In the genomic region with DNA sequence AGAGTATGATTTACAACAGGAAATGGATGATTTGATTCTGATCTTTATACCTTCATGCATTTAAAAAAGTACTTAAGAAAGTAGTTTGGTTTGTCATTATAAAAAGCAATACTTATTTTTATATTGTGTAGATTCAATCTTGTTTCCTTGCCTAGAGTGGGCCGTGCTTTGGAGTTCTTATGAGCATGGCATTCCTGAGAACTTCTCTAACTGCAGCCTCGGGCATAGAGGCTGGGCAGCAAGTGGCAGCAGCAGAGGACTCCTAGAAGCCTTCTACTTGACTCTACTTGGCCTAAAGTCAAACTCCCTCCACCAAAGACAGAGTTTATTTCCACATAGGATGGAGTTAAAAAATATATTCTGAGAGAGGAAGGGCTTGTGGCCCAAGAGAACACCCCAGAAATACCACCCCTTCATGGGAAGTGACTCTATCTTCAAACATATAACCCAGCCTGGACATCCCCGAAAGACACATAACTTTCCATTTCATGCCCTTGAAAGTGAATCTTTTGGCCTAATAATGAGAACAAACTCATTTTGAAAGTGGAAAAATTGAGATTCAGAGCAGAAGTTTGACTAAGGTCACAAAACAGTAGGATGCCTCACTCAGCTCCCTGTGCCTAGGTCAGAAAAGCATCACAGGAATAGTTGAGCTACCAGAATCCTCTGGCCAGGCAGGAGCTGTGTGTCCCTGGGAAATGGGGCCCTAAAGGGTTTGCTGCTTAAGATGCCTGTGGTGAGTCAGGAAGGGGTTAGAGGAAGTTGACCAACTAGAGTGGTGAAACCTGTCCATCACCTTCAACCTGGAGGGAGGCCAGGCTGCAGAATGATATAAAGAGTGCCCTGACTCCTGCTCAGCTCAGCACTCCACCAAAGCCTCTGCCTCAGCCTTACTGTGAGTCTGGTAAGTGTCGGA, we compare ENCODE assay signal across 16 cellular contexts. TPM values are rescaled to one million over a fixed set of nuclear protein-coding genes. Genes with fewer than 3 reads are reported as not detected.
DNase-seq lines count a peak whose midpoint lies in the region; ATAC-seq and TF ChIP-seq lines count a peak whose summit lies in the region.
"Had no signal": no experiment of that assay in that cellular context is flagged by ENCODE, and none has a peak within 500 bp of the region (broad histone marks: within the 10 kb centered on the region; RNA-seq: fewer than 3 reads in every experiment).

A gene with protein sequence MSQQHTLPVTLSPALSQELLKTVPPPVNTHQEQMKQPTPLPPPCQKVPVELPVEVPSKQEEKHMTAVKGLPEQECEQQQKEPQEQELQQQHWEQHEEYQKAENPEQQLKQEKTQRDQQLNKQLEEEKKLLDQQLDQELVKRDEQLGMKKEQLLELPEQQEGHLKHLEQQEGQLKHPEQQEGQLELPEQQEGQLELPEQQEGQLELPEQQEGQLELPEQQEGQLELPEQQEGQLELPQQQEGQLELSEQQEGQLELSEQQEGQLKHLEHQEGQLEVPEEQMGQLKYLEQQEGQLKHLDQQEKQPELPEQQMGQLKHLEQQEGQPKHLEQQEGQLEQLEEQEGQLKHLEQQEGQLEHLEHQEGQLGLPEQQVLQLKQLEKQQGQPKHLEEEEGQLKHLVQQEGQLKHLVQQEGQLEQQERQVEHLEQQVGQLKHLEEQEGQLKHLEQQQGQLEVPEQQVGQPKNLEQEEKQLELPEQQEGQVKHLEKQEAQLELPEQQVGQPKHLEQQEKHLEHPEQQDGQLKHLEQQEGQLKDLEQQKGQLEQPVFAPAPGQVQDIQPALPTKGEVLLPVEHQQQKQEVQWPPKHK (plus strand): TSS at position 861 of the 916 bp plus-strand sequence. CDS start 1,252 bp downstream, outside the sequence.

- H3K27me3 Mint-ChIP-seq in naive thymus-derived CD8-positive, alpha-beta T cell: peaks cover 17 to 80% (median 46%) of the 10 kb centered on the region in 5 donors

- no peak within 1 kb of the TSS for H3K27ac Mint-ChIP-seq in naive thymus-derived CD8-positive, alpha-beta T cell
- H3K27ac Mint-ChIP-seq: activated CD4-positive, alpha-beta memory T cell treated with anti-CD3 and anti-CD28 coated beads, Interleukin-2, amount 10 ng/mL, durations not matched to agents 7 days and 5 days; activated naive CD8-positive, alpha-beta T cell treated with anti-CD3 and anti-CD28 coated beads, Interleukin-2, amount 10 ng/mL, durations not matched to agents 7 days and 5 days; dendritic cell treated with granulocyte-macrophage colony-stimulating factor and Interleukin-4, amounts not matched to agents 40 ng/mL and 50 ng/mL, for 4 days had no signal

- peaks cover 0 to 2% (median 0%) of the 10 kb centered on the region in 4 donors for H3K4me1 Mint-ChIP-seq in naive thymus-derived CD8-positive, alpha-beta T cell
- H3K4me1 Mint-ChIP-seq: activated CD4-positive, alpha-beta memory T cell treated with anti-CD3 and anti-CD28 coated beads, Interleukin-2, amount 10 ng/mL, durations not matched to agents 7 days and 5 days; neural crest cell had no signal

- ATAC-seq in HG02610 (IDR thresholded peaks at IDR 0.05; ENCODE audit: unreplicated experiment): peak; percentile 71
- ATAC-seq in naive thymus-derived CD8-positive, alpha-beta T cell: no peak
- no peak for ATAC-seq in HG03354 (IDR thresholded peaks at IDR 0.05; ENCODE audit: poor library complexity, severe bottlenecking, unreplicated experiment)

- TF ChIP-seq CTCF in GM13976 (IDR thresholded peaks at IDR 0.05; ENCODE audit: borderline replicate concordance, control extremely low read depth, extremely low read depth, insufficient read depth, missing control alignments) (no peak), VCaP (conservative IDR thresholded peaks at IDR 0.05) (no peak)

- in situ Hi-C loops in GM13976 (cut with MboI; ENCODE audit: low sequenced_read_pairs, unreplicated experiment): no loop called here

- H3K4me3 ChIP-seq in skin epidermis: peak within 1 kb of the TSS in 3 of 7 experiments; percentile 1 to 13 (median 3)

- H3K36me3 Mint-ChIP-seq in naive thymus-derived CD8-positive, alpha-beta T cell: no peaks in the 10 kb centered on the region
- H3K36me3 Mint-ChIP-seq: activated naive CD8-positive, alpha-beta T cell treated with anti-CD3 and anti-CD28 coated beads, Interleukin-2, amount 10 ng/mL, durations not matched to agents 7 days and 5 days; CD8-positive, alpha-beta memory T cell had no signal

- H3K27ac ChIP-seq in VCaP (peak within 1 kb of the TSS; percentile 26; the same call in 1 of the 2 replicates), skin epidermis (peak within 1 kb of the TSS in 12 of 21 experiments; percentile 28 to 89 (median 50))

- H3K4me3 Mint-ChIP-seq in naive thymus-derived CD8-positive, alpha-beta T cell: no peak within 1 kb of the TSS
- H3K4me3 Mint-ChIP-seq: activated CD4-positive, alpha-beta memory T cell treated with anti-CD3 and anti-CD28 coated beads, Interleukin-2, amount 10 ng/mL, durations not matched to agents 7 days and 5 days; activated naive CD8-positive, alpha-beta T cell treated with anti-CD3 and anti-CD28 coated beads, Interleukin-2, amount 10 ng/mL, durations not matched to agents 7 days and 5 days; dendritic cell treated with granulocyte-macrophage colony-stimulating factor and Interleukin-4, amounts not matched to agents 40 ng/mL and 50 ng/mL, for 4 days; neural crest cell had no signal

- H3K9me3 Mint-ChIP-seq in naive thymus-derived CD8-positive, alpha-beta T cell: peaks cover 0 to 4% (median 0%) of the 10 kb centered on the region in 9 donors
- H3K9me3 Mint-ChIP-seq: activated CD4-positive, alpha-beta memory T cell treated with anti-CD3 and anti-CD28 coated beads, Interleukin-2, amount 10 ng/mL, durations not matched to agents 7 days and 5 days; activated naive CD8-positive, alpha-beta T cell treated with anti-CD3 and anti-CD28 coated beads, Interleukin-2, amount 10 ng/mL, durations not matched to agents 7 days and 5 days; dendritic cell treated with granulocyte-macrophage colony-stimulating factor and Interleukin-4, amounts not matched to agents 40 ng/mL and 50 ng/mL, for 4 days had no signal

- DNase-seq in GM13976 (ENCODE audit: low spot score) (peak; percentile 57), H4 (ENCODE audit: low spot score) (no peak), T-helper 2 cell (no peak)
- no peak for DNase-seq in naive thymus-derived CD8-positive, alpha-beta T cell
- DNase-seq: activated CD4-positive, alpha-beta memory T cell treated with anti-CD3 and anti-CD28 coated beads, Interleukin-2, amount 10 ng/mL, durations not matched to agents 7 days and 5 days; activated naive CD8-positive, alpha-beta T cell treated with anti-CD3 and anti-CD28 coated beads, Interleukin-2, amount 10 ng/mL, durations not matched to agents 7 days and 5 days; CD8-positive, alpha-beta memory T cell; NCI-H1436; stimulated activated CD8-positive, alpha-beta memory T cell treated with anti-CD3 and anti-CD28 coated beads, Interleukin-4, amount 100 ng/mL, for 48 hours had no signal

- POLR2A ChIA-PET in naive thymus-derived CD8-positive, alpha-beta T cell (lab: Charles Lee): no interaction called here

RNA-seq across cellular contexts. Expression of the gene that starts here (rescaled TPM):
- not detected for total RNA-seq in naive thymus-derived CD8-positive, alpha-beta T cell
- polyA plus RNA-seq in naive thymus-derived CD8-positive, alpha-beta T cell: not detected
- not detected in 2 replicates for total RNA-seq in H4 (2014; rRNA removed; shearing (Covaris generic))
- total RNA-seq: activated CD4-positive, alpha-beta memory T cell treated with anti-CD3 and anti-CD28 coated beads, Interleukin-2, amount 10 ng/mL, durations not matched to agents 7 days and 5 days; activated naive CD8-positive, alpha-beta T cell treated with anti-CD3 and anti-CD28 coated beads, Interleukin-2, amount 10 ng/mL, durations not matched to agents 7 days and 5 days; CD8-positive, alpha-beta memory T cell; frontal cortex; neural crest cell had no signal
- polyA plus RNA-seq: CD8-positive, alpha-beta memory T cell had no signal
